ENCODE assay signal across 1 cellular context in the genomic region with DNA sequence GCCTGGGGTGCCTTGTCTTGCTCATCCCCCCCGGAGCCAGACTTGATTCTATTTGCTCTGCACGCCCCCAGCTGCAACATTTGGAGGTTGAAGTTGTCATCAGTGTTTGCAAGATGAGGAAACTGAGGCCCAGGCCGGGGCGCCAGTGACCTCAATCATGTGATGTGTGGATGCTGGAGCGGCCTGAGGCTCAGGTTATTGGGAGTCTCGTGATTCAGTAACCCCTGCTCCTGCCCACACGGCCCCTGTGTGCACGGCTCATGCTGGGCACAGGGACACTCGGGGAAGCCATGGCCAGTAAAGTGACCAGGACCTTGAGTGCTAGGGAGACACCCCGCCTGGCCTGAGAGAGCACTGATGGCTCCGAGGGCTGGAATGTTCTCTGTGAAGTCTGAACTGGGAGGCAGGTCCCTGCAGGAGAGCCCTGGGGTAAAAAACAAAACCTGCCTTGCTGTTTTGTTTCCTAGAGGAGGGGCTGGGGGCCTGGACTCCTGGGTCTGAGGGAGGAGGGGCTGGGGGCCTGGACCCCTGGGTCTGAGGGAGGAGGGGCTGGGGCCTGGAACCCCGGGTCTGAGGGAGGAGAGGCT.
TF ChIP-seq lines count a peak whose summit lies in the region.

No MANE protein-coding gene starts in this region.

TF ChIP-seq in HepG2, 621 proteins besides CTCF, POLR2A, EP300 and RAD21:
- TF ChIP-seq SRSF9 (IDR thresholded peaks at IDR 0.05; ENCODE audit: borderline replicate concordance, insufficient read depth, low read depth, low read length, poor library complexity, severe bottlenecking), result no peak
- TF ChIP-seq HNRNPLL (IDR thresholded peaks at IDR 0.05; ENCODE audit: low read depth, low read length, poor library complexity, severe bottlenecking), result no peak
- TF ChIP-seq ZNF350 (CRISPR knock-in tag; IDR thresholded peaks at IDR 0.05; ENCODE audit: borderline replicate concordance, low read depth), result 0 out of 2 replicates have a peak, but pooled peaks have one; percentile 14
